In genomic region chr19:10005632-10006334, GRCh38 we compare ENCODE assay signal across 15 cellular contexts. TPM values are rescaled to one million over a fixed set of nuclear protein-coding genes. Genes with fewer than 3 reads are reported as not detected.
DNase-seq lines count a peak whose midpoint lies in the region; ATAC-seq and TF ChIP-seq lines count a peak whose summit lies in the region.
"Had no signal": no experiment of that assay in that cellular context is flagged by ENCODE, and none has a peak within 500 bp of the region (broad histone marks: within the 10 kb centered on the region; RNA-seq: fewer than 3 reads in every experiment).

No MANE protein-coding gene starts in this region.

- intact Hi-C loops in activated CD8-positive, alpha-beta T cell treated with anti-CD3 and anti-CD28 coated beads for 36 hours (cut with micrococcal nuclease): no loop called here
- intact Hi-C loops in ascending aorta (cut with DNase I): no loop called here

- 76% methylated on average over 17 of the region's 17 CpGs for WGBS in thymus

- peak overlapping the region; percentile 15 for H3K9ac ChIP-seq in mucosa of stomach (ENCODE audit: low read length)

- H3K27ac ChIP-seq in ascending aorta (peak overlapping the region; percentile 60 to 79), thymus (ENCODE audit: low read depth) (no peak overlapping the region)

- no peak overlapping the region for H3K27ac Mint-ChIP-seq in activated CD8-positive, alpha-beta T cell treated with anti-CD3 and anti-CD28 coated beads for 36 hours
- no peak overlapping the region for H3K27ac Mint-ChIP-seq in activated CD8-positive, alpha-beta T cell treated with anti-CD3 and anti-CD28 coated beads, Interleukin-2, amount 10 ng/mL, durations not matched to agents 7 days and 5 days
- H3K27ac Mint-ChIP-seq: activated B cell treated with CpG ODN at 0.5 μM for 24 hours had no signal

- H3K27me3 Mint-ChIP-seq in activated CD8-positive, alpha-beta T cell treated with anti-CD3 and anti-CD28 coated beads for 36 hours: peaks cover 42% of the 10 kb centered on the region
- peaks cover 25% of the 10 kb centered on the region for H3K27me3 Mint-ChIP-seq in activated CD8-positive, alpha-beta T cell treated with anti-CD3 and anti-CD28 coated beads, Interleukin-2, amount 10 ng/mL, durations not matched to agents 7 days and 5 days (ENCODE audit: low read depth)

- H3K27me3 ChIP-seq in ascending aorta: no peaks in the 10 kb centered on the region
- peaks cover 32% of the 10 kb centered on the region for H3K27me3 ChIP-seq in mucosa of stomach (ENCODE audit: control insufficient read depth, insufficient read depth, low read length)
- peaks cover 19% of the 10 kb centered on the region for H3K27me3 ChIP-seq in thymus (ENCODE audit: control insufficient read depth, insufficient read depth)

- H3K4me3 Mint-ChIP-seq in activated CD8-positive, alpha-beta T cell treated with anti-CD3 and anti-CD28 coated beads for 36 hours: peak overlapping the region; percentile 21
- H3K4me3 Mint-ChIP-seq in activated CD8-positive, alpha-beta T cell treated with anti-CD3 and anti-CD28 coated beads, Interleukin-2, amount 10 ng/mL, durations not matched to agents 7 days and 5 days: no peak overlapping the region
- H3K4me3 Mint-ChIP-seq: activated B cell treated with CpG ODN at 0.5 μM for 24 hours had no signal

- no peaks in the 10 kb centered on the region for H3K9me3 Mint-ChIP-seq in activated CD8-positive, alpha-beta T cell treated with anti-CD3 and anti-CD28 coated beads for 36 hours
- H3K9me3 Mint-ChIP-seq in activated CD8-positive, alpha-beta T cell treated with anti-CD3 and anti-CD28 coated beads, Interleukin-2, amount 10 ng/mL, durations not matched to agents 7 days and 5 days (ENCODE audit: insufficient read depth): no peaks in the 10 kb centered on the region

- H3K4me3 ChIP-seq in ascending aorta (no peak overlapping the region), mucosa of stomach (ENCODE audit: low read length) (no peak overlapping the region), thymus (ENCODE audit: low read length) (peak overlapping the region; percentile 15)

- H3K9me3 ChIP-seq in ascending aorta (no peaks in the 10 kb centered on the region), mucosa of stomach (ENCODE audit: control insufficient read depth, low read length) (no peaks in the 10 kb centered on the region), thymus (ENCODE audit: control insufficient read depth) (no peaks in the 10 kb centered on the region)

- no peak for TF ChIP-seq CTCF in activated CD8-positive, alpha-beta T cell treated with anti-CD3 and anti-CD28 coated beads for 36 hours (IDR thresholded peaks at IDR 0.05)
- no peak for TF ChIP-seq CTCF in ascending aorta (IDR thresholded peaks at IDR 0.05)

- DNase-seq in activated CD8-positive, alpha-beta T cell treated with anti-CD3 and anti-CD28 coated beads for 36 hours: no peak
- no peak for DNase-seq in activated CD8-positive, alpha-beta T cell treated with anti-CD3 and anti-CD28 coated beads, Interleukin-2, amount 10 ng/mL, durations not matched to agents 7 days and 5 days
- DNase-seq in ascending aorta (ENCODE audit: low spot score in 2 of 2) (no peak), NCI-H187 (lab: John Stamatoyannopoulos, UW) (no peak), NAMALWA (ENCODE audit: low spot score) (no peak)
- DNase-seq: activated B cell treated with CpG ODN at 0.5 μM for 24 hours, COR-L47, GOT3, NCI-H1105 treated with DMSO at 0.1 percent for 48 hours, NCI-H345 had no signal

- CTCF ChIA-PET in activated CD8-positive, alpha-beta T cell treated with anti-CD3 and anti-CD28 coated beads for 36 hours (lab: Charles Lee): no interaction called here
- CTCF ChIA-PET in activated CD8-positive, alpha-beta T cell treated with anti-CD3 and anti-CD28 coated beads, Interleukin-2, amount 10 ng/mL, durations not matched to agents 7 days and 5 days (lab: Charles Lee): interaction anchor here (1.7 kb wide), 1 partner anchor 21 kb away, joined by 6 read pairs; no protein-coding TSS in a partner anchor

- no peaks in the 10 kb centered on the region for H3K36me3 ChIP-seq in ascending aorta
- no peaks in the 10 kb centered on the region for H3K36me3 ChIP-seq in mucosa of stomach (ENCODE audit: control insufficient read depth, insufficient read depth, low read length)
- no peaks in the 10 kb centered on the region for H3K36me3 ChIP-seq in thymus (ENCODE audit: control insufficient read depth, insufficient read depth)

- POLR2A ChIA-PET in activated CD8-positive, alpha-beta T cell treated with anti-CD3 and anti-CD28 coated beads for 36 hours (lab: Charles Lee): interaction anchor here (0.6 kb wide), 1 partner anchor 195 kb away, joined by 3 read pairs; no protein-coding TSS in a partner anchor
- POLR2A ChIA-PET in activated CD8-positive, alpha-beta T cell treated with anti-CD3 and anti-CD28 coated beads, Interleukin-2, amount 10 ng/mL, durations not matched to agents 7 days and 5 days (lab: Charles Lee): no interaction called here

- H3K4me1 ChIP-seq in ascending aorta (peaks cover 11 to 36% of the 10 kb centered on the region in 2 donors), mucosa of stomach (ENCODE audit: control insufficient read depth, insufficient read depth, low read length) (peaks cover 25% of the 10 kb centered on the region), thymus (ENCODE audit: control insufficient read depth, insufficient read depth, low read length) (peaks cover 21% of the 10 kb centered on the region)

- H3K36me3 Mint-ChIP-seq in activated CD8-positive, alpha-beta T cell treated with anti-CD3 and anti-CD28 coated beads for 36 hours (ENCODE audit: low read depth): no peaks in the 10 kb centered on the region
- H3K36me3 Mint-ChIP-seq in activated CD8-positive, alpha-beta T cell treated with anti-CD3 and anti-CD28 coated beads, Interleukin-2, amount 10 ng/mL, durations not matched to agents 7 days and 5 days (ENCODE audit: low read depth): no peaks in the 10 kb centered on the region

- ATAC-seq in activated CD8-positive, alpha-beta T cell treated with anti-CD3 and anti-CD28 coated beads for 36 hours: no peak
- no peak for ATAC-seq in activated CD8-positive, alpha-beta T cell treated with anti-CD3 and anti-CD28 coated beads, Interleukin-2, amount 10 ng/mL, durations not matched to agents 7 days and 5 days
- no peak for ATAC-seq in HG02884 (IDR thresholded peaks at IDR 0.05; ENCODE audit: unreplicated experiment)

- peaks cover 36% of the 10 kb centered on the region for H3K4me1 Mint-ChIP-seq in activated CD8-positive, alpha-beta T cell treated with anti-CD3 and anti-CD28 coated beads for 36 hours (ENCODE audit: low read depth)
- H3K4me1 Mint-ChIP-seq in activated CD8-positive, alpha-beta T cell treated with anti-CD3 and anti-CD28 coated beads, Interleukin-2, amount 10 ng/mL, durations not matched to agents 7 days and 5 days (ENCODE audit: low read depth): peaks cover 22% of the 10 kb centered on the region
- H3K4me1 Mint-ChIP-seq: activated B cell treated with CpG ODN at 0.5 μM for 24 hours had no signal

RNA-seq across cellular contexts. Expression of gene COL5A3, which starts 4.5 kb away (rescaled TPM):
- total RNA-seq in activated CD8-positive, alpha-beta T cell treated with anti-CD3 and anti-CD28 coated beads for 36 hours: 1 to 10 TPM; 2.7 to 2.8 TPM
- under 1 TPM; 0.13 to 0.18 TPM for total RNA-seq in activated CD8-positive, alpha-beta T cell treated with anti-CD3 and anti-CD28 coated beads, Interleukin-2, amount 10 ng/mL, durations not matched to agents 7 days and 5 days
- total RNA-seq in ascending aorta: 13.6 TPM
- polyA plus RNA-seq in thymus: 10.7 TPM
- total RNA-seq: activated B cell treated with CpG ODN at 0.5 μM for 24 hours had no signal

RNA-seq across cellular contexts. Expression of gene RDH8, which starts 7.5 kb away (rescaled TPM):
- total RNA-seq in activated CD8-positive, alpha-beta T cell treated with anti-CD3 and anti-CD28 coated beads for 36 hours: not detected
- total RNA-seq in activated CD8-positive, alpha-beta T cell treated with anti-CD3 and anti-CD28 coated beads, Interleukin-2, amount 10 ng/mL, durations not matched to agents 7 days and 5 days: not detected
- total RNA-seq in ascending aorta: not detected
- 0.14 TPM for polyA plus RNA-seq in thymus
- total RNA-seq: A172, activated B cell treated with CpG ODN at 0.5 μM for 24 hours, dermis microvascular lymphatic vessel endothelial cell had no signal
